In the genomic region with DNA sequence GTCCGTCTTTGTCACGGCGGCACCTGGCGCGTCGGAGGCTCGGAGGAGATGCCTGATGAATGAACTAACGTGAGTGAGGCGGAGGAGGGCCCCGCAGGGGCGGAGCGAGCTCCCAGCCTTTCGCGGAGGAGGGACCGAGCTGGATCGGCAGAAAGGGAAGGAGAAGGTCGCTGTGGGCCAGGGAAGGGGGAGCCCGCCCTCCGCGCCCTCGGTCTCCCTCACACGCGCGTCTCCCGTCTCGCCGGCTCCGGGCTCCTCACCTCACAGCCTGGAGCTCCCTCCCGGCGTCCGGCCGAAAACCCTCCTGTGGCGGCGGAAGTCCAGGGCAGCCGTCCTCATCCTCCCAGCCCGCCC, we compare ENCODE assay signal across 8 cellular contexts. TPM values are rescaled to one million over a fixed set of nuclear protein-coding genes. Genes with fewer than 3 reads are reported as not detected.
DNase-seq lines count a peak whose midpoint lies in the region; ATAC-seq, FAIRE-seq and TF ChIP-seq lines count a peak whose summit lies in the region.

No MANE protein-coding gene starts in this region.

- no peaks in the 10 kb centered on the region for H3K9me3 ChIP-seq in CD4-positive, alpha-beta T cell (ENCODE audit: control insufficient read depth, low read length)
- no peaks in the 10 kb centered on the region for H3K9me3 ChIP-seq in endothelial cell of umbilical vein (replicated peaks; ENCODE audit: control insufficient read depth, insufficient read depth, low read length)
- no peaks in the 10 kb centered on the region for H3K9me3 ChIP-seq in mononuclear cell (ENCODE audit: low read depth, low read length)

- peak overlapping the region; percentile 86 for H2AFZ ChIP-seq in endothelial cell of umbilical vein (ENCODE audit: low read depth, low read length)

- peaks cover 26% of the 10 kb centered on the region for H3K79me2 ChIP-seq in endothelial cell of umbilical vein (ENCODE audit: control insufficient read depth, insufficient read depth, low read length)

- H3K36me3 ChIP-seq in endothelial cell of umbilical vein (ENCODE audit: control insufficient read depth in 2 of 2, extremely low read depth in 1 of 2, insufficient read depth in 2 of 2, low read length in 2 of 2), result peaks cover 10 to 21% of the 10 kb centered on the region in 2 experiments

- no peaks in the 10 kb centered on the region for H3K9me1 ChIP-seq in endothelial cell of umbilical vein (replicated peaks; ENCODE audit: control insufficient read depth, extremely low read depth, insufficient read depth, low read length)

- no peaks in the 10 kb centered on the region for H3K27me3 ChIP-seq in CD4-positive, alpha-beta T cell (ENCODE audit: control insufficient read depth, insufficient read depth, low read length)
- H3K27me3 ChIP-seq in endothelial cell of umbilical vein (ENCODE audit: control insufficient read depth in 2 of 2, insufficient read depth in 2 of 2, low read length in 2 of 2), result no peaks in the 10 kb centered on the region
- no peaks in the 10 kb centered on the region for H3K27me3 ChIP-seq in mononuclear cell (ENCODE audit: insufficient read depth, low read length)

- CTCF ChIA-PET in CD4-positive, alpha-beta T cell (lab: Charles Lee), result interaction anchor here (0.5 kb wide), 1 partner anchor 39 kb away, joined by 3 read pairs; no protein-coding TSS in a partner anchor
- CTCF ChIA-PET in endothelial cell of umbilical vein (lab: Charles Lee), result interaction anchor here (0.7 kb wide), 1 partner anchor 42 kb away, joined by 4 read pairs; no protein-coding TSS in a partner anchor

- H3K4me3 Mint-ChIP-seq in CD4-positive, alpha-beta T cell, result peak overlapping the region; percentile 97

- H4K20me1 ChIP-seq in endothelial cell of umbilical vein (replicated peaks; ENCODE audit: control insufficient read depth, extremely low read depth, insufficient read depth, low read length), result no peaks in the 10 kb centered on the region

- H3K27ac Mint-ChIP-seq in CD4-positive, alpha-beta T cell, result peak overlapping the region; percentile 61

- H3K27ac ChIP-seq in CD4-positive, alpha-beta T cell (ENCODE audit: low read depth, low read length), result no peak overlapping the region
- H3K27ac ChIP-seq in endothelial cell of umbilical vein (ENCODE audit: insufficient read depth, low read depth, low read length), result peak overlapping the region; percentile 86

- peak overlapping the region; percentile 71 for H3K4me2 ChIP-seq in endothelial cell of umbilical vein (ENCODE audit: insufficient read depth, low read length)

- POLR2A ChIA-PET in CD4-positive, alpha-beta T cell (lab: Charles Lee), result interaction anchor here (0.8 to 1.3 kb wide), 3 partner anchors 8 to 121 kb away, joined by 4 to 10 read pairs (median 6); no protein-coding TSS in a partner anchor
- POLR2A ChIA-PET in endothelial cell of umbilical vein (lab: Charles Lee), result no interaction called here

- TF ChIP-seq POLR2A in endothelial cell of umbilical vein (IDR thresholded peaks at IDR 0.05; ENCODE audit: low read depth, low read length), result peak; percentile 5

- H3K4me3 ChIP-seq in endothelial cell of umbilical vein (replicated peaks in 1 of 3; ENCODE audit: insufficient read depth in 1 of 3, low read depth in 1 of 3, low read length in 3 of 3) (peak overlapping the region; percentile 57 to 82 (median 73)), mononuclear cell (ENCODE audit: low read length) (peak overlapping the region; percentile 75)

- BruUV-seq in endothelial cell of umbilical vein (replicated peaks; lab: Mats Ljungman, UMichigan), result no TSS peak

- no peaks in the 10 kb centered on the region for H3K27me3 Mint-ChIP-seq in CD4-positive, alpha-beta T cell

- no peak for TF ChIP-seq CTCF in CD4-positive, alpha-beta T cell (IDR thresholded peaks at IDR 0.05)
- TF ChIP-seq CTCF in endothelial cell of umbilical vein (IDR thresholded peaks at IDR 0.05; ENCODE audit: extremely low read depth in 1 of 2, insufficient read depth in 1 of 2, low read depth in 1 of 2, low read length in 2 of 2), result no peak

- peak overlapping the region; percentile 94 for H3K9ac ChIP-seq in endothelial cell of umbilical vein (replicated peaks; ENCODE audit: extremely low read depth, insufficient read depth, low read length)

- intact Hi-C loops in CD4-positive, alpha-beta T cell (cut with DNase I, micrococcal nuclease), result loop anchor here (5.0 to 10.0 kb wide), 4 partner anchors 119 to 399 kb away; a partner anchor contains a TSS
- intact Hi-C loops in endothelial cell of umbilical vein (cut with micrococcal nuclease), result loop anchor here (1.0 to 5.0 kb wide), 4 partner anchors 117 to 424 kb away; a partner anchor contains a TSS

- FAIRE-seq in endothelial cell of umbilical vein (lab: Jason Lieb, UNC), result peak; percentile 77

- peak; percentile 75 for ATAC-seq in CD4-positive, alpha-beta T cell (ENCODE audit: poor library complexity)
- ATAC-seq in GM19397 (IDR thresholded peaks at IDR 0.05; ENCODE audit: unreplicated experiment) (peak; percentile 49), HG03520 (IDR thresholded peaks at IDR 0.05; ENCODE audit: unreplicated experiment) (peak; percentile 52)

- no peaks in the 10 kb centered on the region for H3K36me3 Mint-ChIP-seq in CD4-positive, alpha-beta T cell (ENCODE audit: low read depth)

- peaks cover 52% of the 10 kb centered on the region for H3K4me1 Mint-ChIP-seq in CD4-positive, alpha-beta T cell (ENCODE audit: low read depth)

- dilution Hi-C loops in endothelial cell of umbilical vein (cut with MboI; ENCODE audit: extremely low pct_ligation_motif_present, low sequenced_read_pairs), result no loop called here

- H3K9me3 Mint-ChIP-seq in CD4-positive, alpha-beta T cell, result no peaks in the 10 kb centered on the region

- peaks cover 17% of the 10 kb centered on the region for H3K4me1 ChIP-seq in endothelial cell of umbilical vein (ENCODE audit: control insufficient read depth, extremely low read depth, insufficient read depth, low read length)
- peaks cover 26% of the 10 kb centered on the region for H3K4me1 ChIP-seq in mononuclear cell (ENCODE audit: insufficient read depth, low read length)

- DNase-seq in CD4-positive, alpha-beta T cell, result peak; percentile 35 to 72 (median 52)
- peak; percentile 77 for DNase-seq in NOMO-1 treated with DMSO at 0.1 percent for 48 hours (lab: John Stamatoyannopoulos, UW; ENCODE audit: unreplicated experiment)
- peak; percentile 83 for DNase-seq in activated CD8-positive, alpha-beta memory T cell treated with anti-CD3 and anti-CD28 coated beads, Interleukin-2, amount 50 U/mL, for 48 hours
- DNase-seq in endothelial cell of umbilical vein (ENCODE audit: low read depth, low spot score), result peak; percentile 76
- peak; percentile 80 for DNase-seq in stimulated activated CD8-positive, alpha-beta memory T cell treated with anti-CD3 and anti-CD28 coated beads, Interleukin-4, amount 100 ng/mL, for 48 hours

TF ChIP-seq in endothelial cell of umbilical vein, 7 proteins besides CTCF, POLR2A, EP300 and RAD21:
- TF ChIP-seq GATA2 (IDR thresholded peaks at IDR 0.05; ENCODE audit: insufficient read depth, insufficient read length, low read depth, low read length), result no peak
- no peak for TF ChIP-seq POLR2AphosphoS5 (IDR thresholded peaks at IDR 0.05; ENCODE audit: insufficient read depth, low read depth, low read length)
- TF ChIP-seq JUN (IDR thresholded peaks at IDR 0.05; ENCODE audit: borderline replicate concordance, insufficient read depth, insufficient read length, low read depth), result no peak
- no peak for TF ChIP-seq FOS (IDR thresholded peaks at IDR 0.05; ENCODE audit: borderline replicate concordance, insufficient read depth, low read length)
- TF ChIP-seq, protein P1, sequence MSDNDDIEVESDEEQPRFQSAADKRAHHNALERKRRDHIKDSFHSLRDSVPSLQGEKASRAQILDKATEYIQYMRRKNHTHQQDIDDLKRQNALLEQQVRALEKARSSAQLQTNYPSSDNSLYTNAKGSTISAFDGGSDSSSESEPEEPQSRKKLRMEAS (IDR thresholded peaks at IDR 0.05; ENCODE audit: insufficient read depth, insufficient read length), result no peak
- no peak for TF ChIP-seq MYC (IDR thresholded peaks at IDR 0.05; ENCODE audit: low read depth, low read length)
- TF ChIP-seq EZH2 (IDR thresholded peaks at IDR 0.05; ENCODE audit: borderline replicate concordance, low read depth, low read length, severe bottlenecking), result no peak

RNA-seq across cellular contexts. Expression of a gene that starts 0.5 kb away (rescaled TPM):
- total RNA-seq in CD4-positive, alpha-beta T cell, result 10 to 100 TPM; 15.8 to 19.9 TPM
- total RNA-seq in endothelial cell of umbilical vein (42.4 and 46.0 TPM in 2 replicates), mononuclear cell (13.1 TPM)
- polyA plus RNA-seq in endothelial cell of umbilical vein, result 22.4 and 23.6 TPM in 2 replicates
- polyA plus RNA-seq in endothelial cell of umbilical vein (2011; cell fraction: cytosol; rRNA removed), result 23.8 and 27.8 TPM in 2 replicates
- polyA plus RNA-seq in endothelial cell of umbilical vein (2011; cell fraction: nucleus; rRNA removed), result 26.8 and 28.9 TPM in 2 replicates
- 17.9 and 21.7 TPM in 2 replicates for polyA plus RNA-seq in endothelial cell of umbilical vein (2012)
- polyA minus RNA-seq in endothelial cell of umbilical vein, result 40.9 and 45.0 TPM in 2 replicates
- polyA minus RNA-seq in endothelial cell of umbilical vein (2011; cell fraction: cytosol; rRNA and poly(A)+ RNA removed), result 25.3 TPM
- polyA minus RNA-seq in endothelial cell of umbilical vein (2011; cell fraction: nucleus; rRNA and poly(A)+ RNA removed), result 20.0 and 24.3 TPM in 2 replicates
